ENCODE assay signal across 15 cellular contexts in the genomic region with DNA sequence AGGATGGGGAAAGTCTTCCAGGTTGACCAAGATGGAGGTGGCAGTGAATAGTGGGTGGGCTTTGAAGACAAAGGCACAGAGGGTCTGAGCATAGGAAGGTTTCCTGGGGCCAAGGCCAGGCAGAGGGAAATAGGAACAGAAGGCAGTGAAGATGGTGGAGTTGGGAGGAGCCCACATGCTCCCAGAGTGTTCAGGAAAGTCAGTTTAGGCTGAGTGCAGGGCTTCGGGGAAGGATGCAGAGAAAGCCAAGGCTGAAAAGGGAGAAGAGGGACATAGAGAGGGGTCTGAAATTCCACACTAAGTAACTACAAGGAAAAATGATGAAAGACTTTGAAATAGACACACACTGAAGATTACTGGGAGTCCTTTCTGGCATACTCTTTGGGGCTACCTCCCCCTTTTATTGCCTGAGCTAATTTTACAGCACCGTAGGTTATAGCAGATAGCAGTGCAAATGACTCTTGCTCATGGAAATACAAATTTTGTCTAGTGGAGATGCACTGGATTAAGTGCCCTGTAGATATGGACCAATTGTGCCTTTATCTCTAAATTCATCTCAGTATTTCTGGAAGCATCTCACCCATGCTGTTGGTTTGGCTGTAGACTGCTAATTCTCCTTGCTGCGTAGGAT. TPM values are rescaled to one million over a fixed set of nuclear protein-coding genes. Genes with fewer than 3 reads are reported as not detected.
"Had no signal": no experiment of that assay in that cellular context is flagged by ENCODE, and none has a peak within 500 bp of the region (broad histone marks: within the 10 kb centered on the region; RNA-seq: fewer than 3 reads in every experiment).

No MANE protein-coding gene starts in this region.

- H3K27me3 ChIP-seq: ovary, sigmoid colon, thyroid gland, vagina had no signal

- H3K27ac ChIP-seq: ovary, sigmoid colon, thyroid gland, vagina had no signal

- H3K4me3 ChIP-seq: ovary, sigmoid colon, thyroid gland, vagina had no signal

- H3K9me3 ChIP-seq: ovary, sigmoid colon, thyroid gland, vagina had no signal

- H3K4me1 Mint-ChIP-seq: neural crest cell, WTC11 had no signal

- DNase-seq: activated CD4-positive, alpha-beta T cell treated with anti-CD3 and anti-CD28 coated beads for 48 hours; activated naive CD4-positive, alpha-beta T cell treated with Interleukin-2 at 50 U/mL for 16 hours; caudate nucleus; cortex of kidney; hippocampal formation; mammary epithelial cell; ovary; sigmoid colon; stimulated activated CD4-positive, alpha-beta T cell treated with anti-CD3 and anti-CD28 coated beads, Interleukin-2, amount 100 ng/mL, for 24 hours; stimulated activated naive CD8-positive, alpha-beta T cell treated with anti-CD3 and anti-CD28 coated beads, Interleukin-15, Interleukin-2, amounts not matched to agents 100 U/mL and 50 U/mL, for 24 hours; thyroid gland had no signal

- H3K4me1 ChIP-seq: thyroid gland, vagina had no signal

- H3K4me3 Mint-ChIP-seq: neural crest cell, WTC11 had no signal

- H3K36me3 ChIP-seq: ovary, sigmoid colon, thyroid gland, vagina had no signal

- H3K36me3 Mint-ChIP-seq: WTC11 had no signal

- H3K9me3 Mint-ChIP-seq: neural crest cell, WTC11 had no signal

- H3K27ac Mint-ChIP-seq: WTC11 had no signal

- ATAC-seq: stimulated activated naive CD8-positive, alpha-beta T cell treated with anti-CD3 and anti-CD28 coated beads, Interleukin-15, Interleukin-2, amounts not matched to agents 100 U/mL and 50 U/mL, for 24 hours; WTC11 had no signal

RNA-seq across cellular contexts. Expression of a gene that starts 3.8 kb away (rescaled TPM):
- total RNA-seq: mammary epithelial cell, SK-MEL-5, vagina had no signal

RNA-seq across cellular contexts. Expression of a gene that starts 53.4 kb away (rescaled TPM):
- total RNA-seq: mammary epithelial cell, neural crest cell, ovary, sigmoid colon, SK-MEL-5, thyroid gland, vagina had no signal
